In genomic region chr4:26074672-26075071, GRCh38 we compare ENCODE assay signal across 9 cellular contexts.
DNase-seq lines count a peak whose midpoint lies in the region; ATAC-seq and TF ChIP-seq lines count a peak whose summit lies in the region.
"Had no signal": no experiment of that assay in that cellular context is flagged by ENCODE, and none has a peak within 500 bp of the region (broad histone marks: within the 10 kb centered on the region; RNA-seq: fewer than 3 reads in every experiment).

No MANE protein-coding gene starts in this region.

- intact Hi-C loops in A673 (cut with micrococcal nuclease; ENCODE audit: unreplicated experiment): no loop called here

- DNase-seq in activated T-cell treated with anti-CD3 and anti-CD28 coated beads for 4 hours (peak; percentile 32), G401 (ENCODE audit: low spot score) (no peak), NCI-H345 treated with DMSO at 0.1 percent for 48 hours (lab: John Stamatoyannopoulos, UW; ENCODE audit: unreplicated experiment) (no peak), A673 (ENCODE audit: low spot score) (no peak)
- peak; percentile 81 for DNase-seq in natural killer cell treated with Interleukin-12 subunit alpha and Interleukin-12 subunit beta and Interleukin-15 and Interleukin-18, amount 100 ng/mL, for 72 hours (ENCODE audit: low spot score)

- in situ Hi-C loops in G401 (cut with HindIII; ENCODE audit: low sequenced_read_pairs): no loop called here

- H4K20me1 ChIP-seq in BLaER1 treated with 17β-estradiol and CSF1 and Interleukin-3, amounts not matched to agents 10 nM and 100 nM: no peaks in the 10 kb centered on the region

- peak overlapping the region in 8 of 11 experiments; percentile 37 to 99 (median 88); a peak in 14 of 22 replicates for H3K27ac ChIP-seq in BLaER1 treated with 17β-estradiol and CSF1 and Interleukin-3, amounts not matched to agents 10 nM and 100 nM
- H3K27ac ChIP-seq in A673 (ENCODE audit: low read depth, low read length, poor library complexity, severe bottlenecking): no peak overlapping the region
- H3K27ac ChIP-seq: VCaP had no signal

- H3K9ac ChIP-seq in BLaER1 treated with 17β-estradiol and CSF1 and Interleukin-3, amounts not matched to agents 10 nM and 100 nM: peak overlapping the region in 5 of 11 experiments; percentile 60 to 91 (median 86); a peak in 9 of 22 replicates

- H3K27me3 ChIP-seq in BLaER1 treated with 17β-estradiol and CSF1 and Interleukin-3, amounts not matched to agents 10 nM and 100 nM: no peaks in the 10 kb centered on the region
- H3K27me3 ChIP-seq in A673 (replicated peaks; ENCODE audit: insufficient read depth, low read depth, low read length, poor library complexity): no peaks in the 10 kb centered on the region

- no peak for TF ChIP-seq CTCF in A673 (conservative IDR thresholded peaks at IDR 0.05; ENCODE audit: low read depth, low read length)

- peaks cover 0 to 21% (median 9%) of the 10 kb centered on the region in 11 experiments; a peak in 14 of 22 replicates for H3K9me3 ChIP-seq in BLaER1 treated with 17β-estradiol and CSF1 and Interleukin-3, amounts not matched to agents 10 nM and 100 nM (replicated peaks in 1 of 11)
- no peaks in the 10 kb centered on the region for H3K9me3 ChIP-seq in A673 (ENCODE audit: low read depth, low read length, poor library complexity, severe bottlenecking)

- ATAC-seq in GM19438 (IDR thresholded peaks at IDR 0.05; ENCODE audit: low read depth, unreplicated experiment) (peak; percentile 51), HG03439 (IDR thresholded peaks at IDR 0.05; ENCODE audit: unreplicated experiment) (peak; percentile 71)
- peak; percentile 55 to 58 for ATAC-seq in natural killer cell treated with Interleukin-12 subunit alpha and Interleukin-12 subunit beta and Interleukin-15 and Interleukin-18, amount 100 ng/mL, for 72 hours

- peak overlapping the region in 8 of 11 experiments; percentile 13 to 85 (median 73); a peak in 13 of 22 replicates for H3K4me2 ChIP-seq in BLaER1 treated with 17β-estradiol and CSF1 and Interleukin-3, amounts not matched to agents 10 nM and 100 nM

- H3K4me1 Mint-ChIP-seq in natural killer cell treated with Interleukin-12 subunit alpha and Interleukin-12 subunit beta and Interleukin-15 and Interleukin-18, amount 100 ng/mL, for 72 hours (ENCODE audit: low read depth in 2 of 2): peaks cover 65 to 76% of the 10 kb centered on the region in 2 donors

- H3K9me3 Mint-ChIP-seq in natural killer cell treated with Interleukin-12 subunit alpha and Interleukin-12 subunit beta and Interleukin-15 and Interleukin-18, amount 100 ng/mL, for 72 hours: peaks cover 11% of the 10 kb centered on the region

- peak overlapping the region; percentile 98 for H3K27ac Mint-ChIP-seq in natural killer cell treated with Interleukin-12 subunit alpha and Interleukin-12 subunit beta and Interleukin-15 and Interleukin-18, amount 100 ng/mL, for 72 hours

- peaks cover 48% of the 10 kb centered on the region for H3K36me3 Mint-ChIP-seq in natural killer cell treated with Interleukin-12 subunit alpha and Interleukin-12 subunit beta and Interleukin-15 and Interleukin-18, amount 100 ng/mL, for 72 hours

- H3K36me3 ChIP-seq in BLaER1 treated with 17β-estradiol and CSF1 and Interleukin-3, amounts not matched to agents 10 nM and 100 nM: no peaks in the 10 kb centered on the region
- no peaks in the 10 kb centered on the region for H3K36me3 ChIP-seq in A673 (ENCODE audit: insufficient read depth, low read length, poor library complexity, severe bottlenecking)

- POLR2A ChIA-PET in A673 (lab: Charles Lee; ENCODE audit: low non-redundant PET): no interaction called here

- H3K4me3 Mint-ChIP-seq in natural killer cell treated with Interleukin-12 subunit alpha and Interleukin-12 subunit beta and Interleukin-15 and Interleukin-18, amount 100 ng/mL, for 72 hours: peak overlapping the region; percentile 79

- H3K4me3 ChIP-seq in BLaER1 treated with 17β-estradiol and CSF1 and Interleukin-3, amounts not matched to agents 10 nM and 100 nM: no peak overlapping the region
- H3K4me3 ChIP-seq in A673 (ENCODE audit: low read depth, low read length, poor library complexity, severe bottlenecking): no peak overlapping the region

- BruUV-seq in A673 (replicated peaks; lab: Mats Ljungman, UMichigan): no TSS peak

- CTCF ChIA-PET in A673 (lab: Charles Lee): no interaction called here

- H3K4me1 ChIP-seq in BLaER1 treated with 17β-estradiol and CSF1 and Interleukin-3, amounts not matched to agents 10 nM and 100 nM: peaks cover 0 to 96% (median 34%) of the 10 kb centered on the region in 10 experiments; a peak in 15 of 20 replicates
- no peaks in the 10 kb centered on the region for H3K4me1 ChIP-seq in A673 (ENCODE audit: insufficient read depth, low read length, poor library complexity, severe bottlenecking)

- no peaks in the 10 kb centered on the region for H3K27me3 Mint-ChIP-seq in natural killer cell treated with Interleukin-12 subunit alpha and Interleukin-12 subunit beta and Interleukin-15 and Interleukin-18, amount 100 ng/mL, for 72 hours

Comparison
In these comparisons a context has a peak if more than half of its experiments do, and no peak if none do; other contexts are left out.
1. DNase-seq: peak in activated T-cell treated with anti-CD3 and anti-CD28 coated beads for 4 hours (single experiment) and natural killer cell treated with Interleukin-12 subunit alpha and Interleukin-12 subunit beta and Interleukin-15 and Interleukin-18, amount 100 ng/mL, for 72 hours (single experiment); none in G401 (single experiment), NCI-H345 treated with DMSO at 0.1 percent for 48 hours (single experiment) and A673 (single experiment).
2. Peak in every context shown above with its lines, with median percentiles within 50 percentile points of each other: ATAC-seq.